Comparison of ENCODE assay signal across 15 cellular contexts in genomic region chr9:130285271-130285670, GRCh38. TPM values are rescaled to one million over a fixed set of nuclear protein-coding genes. Genes with fewer than 3 reads are reported as not detected.
DNase-seq lines count a peak whose midpoint lies in the region; TF ChIP-seq lines count a peak whose summit lies in the region.
"Had no signal": no experiment of that assay in that cellular context is flagged by ENCODE, and none has a peak within 500 bp of the region (broad histone marks: within the 10 kb centered on the region; RNA-seq: fewer than 3 reads in every experiment).

No MANE protein-coding gene starts in this region.

- H3K4me2 ChIP-seq in osteoblast (ENCODE audit: insufficient read depth, low read length) (no peak overlapping the region), Karpas-422 (ENCODE audit: low read depth, low read length, poor library complexity, severe bottlenecking) (no peak overlapping the region)

- CTCF ChIA-PET in CD4-positive, alpha-beta memory T cell (lab: Charles Lee; ENCODE audit: partially characterized antibody) = no interaction called here

- peaks cover 58% of the 10 kb centered on the region for H3K27me3 Mint-ChIP-seq in nephron progenitor cell (ENCODE audit: low read depth, poor library complexity)
- peaks cover 14 to 38% of the 10 kb centered on the region in 2 donors for H3K27me3 Mint-ChIP-seq in CD4-positive, alpha-beta memory T cell

- peaks cover 41% of the 10 kb centered on the region for H3K27me3 ChIP-seq in osteoblast (ENCODE audit: insufficient read depth, low read length)
- H3K27me3 ChIP-seq in transverse colon = peaks cover 17% of the 10 kb centered on the region
- H3K27me3 ChIP-seq in Karpas-422 (ENCODE audit: low read length) = no peaks in the 10 kb centered on the region
- H3K27me3 ChIP-seq in CD4-positive, alpha-beta memory T cell (ENCODE audit: insufficient read depth, low read length) = no peaks in the 10 kb centered on the region

- DNase-seq in nephron progenitor cell = no peak
- DNase-seq in osteoblast (ENCODE audit: insufficient read length, low spot score, missing footprints) = peak; percentile 22
- DNase-seq in transverse colon = no peak
- no peak for DNase-seq in Karpas-422
- DNase-seq in CD4-positive, alpha-beta memory T cell = no peak
- no peak for DNase-seq in effector CD8-positive, alpha-beta T cell (lab: John Stamatoyannopoulos, UW)
- DNase-seq: C1 segment of cervical spinal cord; Caco-2; CD8-positive, alpha-beta T cell; DMS153; DND-41; GOT3; HFFc6 had no signal

- no peak for TF ChIP-seq EP300 in transverse colon (IDR thresholded peaks at IDR 0.05; ENCODE audit: low read depth)

- no peak overlapping the region for H3K4me3 Mint-ChIP-seq in nephron progenitor cell
- no peak overlapping the region for H3K4me3 Mint-ChIP-seq in CD4-positive, alpha-beta memory T cell
- H3K4me3 Mint-ChIP-seq: CD8-positive, alpha-beta T cell; HFFc6 had no signal

- peak overlapping the region; percentile 45 for H3K27ac Mint-ChIP-seq in nephron progenitor cell
- H3K27ac Mint-ChIP-seq in CD4-positive, alpha-beta memory T cell = no peak overlapping the region
- H3K27ac Mint-ChIP-seq: CD8-positive, alpha-beta T cell; HFFc6 had no signal

- TF ChIP-seq CTCF in nephron progenitor cell (IDR thresholded peaks at IDR 0.05) (no peak), osteoblast (IDR thresholded peaks at IDR 0.05; ENCODE audit: extremely low read depth, low read depth, low read length) (no peak), transverse colon (IDR thresholded peaks at IDR 0.05) (no peak)

- H3K27ac ChIP-seq in osteoblast (ENCODE audit: low read depth, low read length) = no peak overlapping the region
- peak overlapping the region; percentile 60 to 89 (median 78) for H3K27ac ChIP-seq in transverse colon
- no peak overlapping the region for H3K27ac ChIP-seq in Karpas-422 (ENCODE audit: low read length)
- no peak overlapping the region for H3K27ac ChIP-seq in CD4-positive, alpha-beta memory T cell (ENCODE audit: low read depth, low read length)

- H3K36me3 ChIP-seq in osteoblast (ENCODE audit: insufficient read depth, low read length) (no peaks in the 10 kb centered on the region), transverse colon (no peaks in the 10 kb centered on the region), Karpas-422 (ENCODE audit: insufficient read depth, low read length) (no peaks in the 10 kb centered on the region)
- no peaks in the 10 kb centered on the region for H3K36me3 ChIP-seq in CD4-positive, alpha-beta memory T cell (ENCODE audit: insufficient read depth, low read length)
- H3K36me3 ChIP-seq: HAP-1 had no signal

- peaks cover 50% of the 10 kb centered on the region for H3K4me1 Mint-ChIP-seq in nephron progenitor cell
- H3K4me1 Mint-ChIP-seq in CD4-positive, alpha-beta memory T cell = no peaks in the 10 kb centered on the region

- no peaks in the 10 kb centered on the region for H3K9me3 ChIP-seq in osteoblast (ENCODE audit: low read depth, low read length)
- H3K9me3 ChIP-seq in transverse colon = no peaks in the 10 kb centered on the region
- H3K9me3 ChIP-seq in Karpas-422 (ENCODE audit: low read length) = no peaks in the 10 kb centered on the region
- no peaks in the 10 kb centered on the region for H3K9me3 ChIP-seq in CD4-positive, alpha-beta memory T cell (ENCODE audit: control insufficient read depth in 1 of 2, low read length in 2 of 2)
- H3K9me3 ChIP-seq: Caco-2, HAP-1 had no signal

- no peaks in the 10 kb centered on the region for H3K9me3 Mint-ChIP-seq in nephron progenitor cell
- no peaks in the 10 kb centered on the region for H3K9me3 Mint-ChIP-seq in CD4-positive, alpha-beta memory T cell
- H3K9me3 Mint-ChIP-seq: CD8-positive, alpha-beta T cell; HFFc6 had no signal

- WGBS in transverse colon (ENCODE audit: low coverage in 1 of 2), 2 donors = 66 to 94% methylated on average over 3 to 9 of the region's 9 CpGs

- H3K36me3 Mint-ChIP-seq in nephron progenitor cell (ENCODE audit: low read depth) = no peaks in the 10 kb centered on the region
- H3K36me3 Mint-ChIP-seq in CD4-positive, alpha-beta memory T cell = no peaks in the 10 kb centered on the region
- H3K36me3 Mint-ChIP-seq: CD8-positive, alpha-beta T cell had no signal

- POLR2A ChIA-PET in CD4-positive, alpha-beta memory T cell (lab: Charles Lee; ENCODE audit: partially characterized antibody) = no interaction called here

- H3K4me3 ChIP-seq in osteoblast (ENCODE audit: insufficient read depth, low read length) (no peak overlapping the region), transverse colon (no peak overlapping the region), Karpas-422 (ENCODE audit: low read length) (no peak overlapping the region)
- H3K4me3 ChIP-seq in CD4-positive, alpha-beta memory T cell (ENCODE audit: low read length in 2 of 2) = no peak overlapping the region
- H3K4me3 ChIP-seq: HAP-1 had no signal

- H3K4me1 ChIP-seq in osteoblast (ENCODE audit: insufficient read depth, low read length) = no peaks in the 10 kb centered on the region
- H3K4me1 ChIP-seq in transverse colon = peaks cover 8 to 38% (median 15%) of the 10 kb centered on the region in 4 donors
- H3K4me1 ChIP-seq in Karpas-422 (ENCODE audit: low read length) = no peaks in the 10 kb centered on the region
- no peaks in the 10 kb centered on the region for H3K4me1 ChIP-seq in CD4-positive, alpha-beta memory T cell (ENCODE audit: insufficient read depth, low read length)
- H3K4me1 ChIP-seq: Caco-2, HAP-1 had no signal

- H3K9me2 ChIP-seq in Karpas-422 (replicated peaks; ENCODE audit: insufficient read depth, low read length) = no peaks in the 10 kb centered on the region

- H3K79me2 ChIP-seq in osteoblast (ENCODE audit: insufficient read depth, low read length) (no peaks in the 10 kb centered on the region), Karpas-422 (ENCODE audit: low read length) (no peaks in the 10 kb centered on the region)

- H4K20me1 ChIP-seq in osteoblast (ENCODE audit: insufficient read depth, low read length) (no peaks in the 10 kb centered on the region), Karpas-422 (ENCODE audit: insufficient read depth, low read depth, low read length) (no peaks in the 10 kb centered on the region)

- H2AFZ ChIP-seq in osteoblast (ENCODE audit: low read length) = no peak overlapping the region
- no peak overlapping the region for H2AFZ ChIP-seq in Karpas-422 (ENCODE audit: low read length)

- H3K9ac ChIP-seq in Karpas-422 (ENCODE audit: low read length) = no peak overlapping the region

- in situ Hi-C loops in transverse colon (cut with MboI; ENCODE audit: low pct_ligation_motif_present in 1 of 4, low pct_unique_long_range_greater_than_20kb in 1 of 4, low sequenced_read_pairs in 3 of 4) = no loop called here

- intact Hi-C loops in transverse colon (cut with DNase I; ENCODE audit: low total_unique reads) = no loop called here
- intact Hi-C loops in CD4-positive, alpha-beta memory T cell (cut with micrococcal nuclease) = no loop called here

- TF ChIP-seq POLR2A in transverse colon (IDR thresholded peaks at IDR 0.05) = no peak

RNA-seq across cellular contexts. Expression of gene HMCN2, which starts 19.7 kb away (rescaled TPM):
- total RNA-seq in osteoblast (under 0.01 TPM in 2 replicates), transverse colon (10 to 100 TPM in 3 of 4 donors, 1 to 10 TPM in 1; 7.8 to 40.0 (median 15.2) TPM)
- not detected in 2 replicates for total RNA-seq in Karpas-422 (2014; rRNA removed; shearing (Covaris generic); ENCODE audit: low replicate concordance)
- total RNA-seq in CD4-positive, alpha-beta memory T cell = not detected
- not detected for polyA plus RNA-seq in CD4-positive, alpha-beta memory T cell
- total RNA-seq: CD8-positive, alpha-beta T cell had no signal
- polyA plus RNA-seq: BJ had no signal

Comparison
In these comparisons a context has a peak if more than half of its experiments do, and no peak if none do; other contexts are left out.
1. H3K27ac ChIP-seq: peak in transverse colon (4 of 4); none in osteoblast (single experiment), Karpas-422 (single experiment) and CD4-positive, alpha-beta memory T cell (single experiment).